In genomic region chr17:74430385-74430705, GRCh38 we compare ENCODE assay signal across 9 cellular contexts. TPM values are rescaled to one million over a fixed set of nuclear protein-coding genes. Genes with fewer than 3 reads are reported as not detected.
DNase-seq lines count a peak whose midpoint lies in the region; ATAC-seq, FAIRE-seq and TF ChIP-seq lines count a peak whose summit lies in the region.
"Had no signal": no experiment of that assay in that cellular context is flagged by ENCODE, and none has a peak within 500 bp of the region (broad histone marks: within the 10 kb centered on the region; RNA-seq: fewer than 3 reads in every experiment).

No MANE protein-coding gene starts in this region.

- peaks cover 18% of the 10 kb centered on the region for H3K4me1 ChIP-seq in iPS DF 6.9 (ENCODE audit: control insufficient read depth, insufficient read depth, low read length)
- peaks cover 50 to 55% of the 10 kb centered on the region in 2 donors for H3K4me1 ChIP-seq in gastrocnemius medialis
- H3K4me1 ChIP-seq: SJCRH30 had no signal

- no peaks in the 10 kb centered on the region; the same call in 1 of the 2 replicates for H3K27me3 ChIP-seq in iPS DF 6.9 (ENCODE audit: control insufficient read depth, insufficient read depth, low read length)
- H3K27me3 ChIP-seq in gastrocnemius medialis = no peaks in the 10 kb centered on the region

- TF ChIP-seq CTCF in gastrocnemius medialis (IDR thresholded peaks at IDR 0.05 in 4 of 5, conservative IDR thresholded peaks at IDR 0.05 in 1 of 5) = no peak

- H3K36me3 ChIP-seq in iPS DF 6.9 (ENCODE audit: control insufficient read depth, insufficient read depth, low read length) (no peaks in the 10 kb centered on the region), gastrocnemius medialis (no peaks in the 10 kb centered on the region)
- H3K36me3 ChIP-seq: SJCRH30 had no signal

- H3K27ac ChIP-seq in iPS DF 6.9 (ENCODE audit: low read length) = no peak overlapping the region
- H3K27ac ChIP-seq in gastrocnemius medialis = peak overlapping the region; percentile 96 to 99 (median 98)
- H3K27ac ChIP-seq: SJCRH30 had no signal

- peak overlapping the region; percentile 84; the same call in 1 of the 2 replicates for H3K4me3 ChIP-seq in iPS DF 6.9 (ENCODE audit: low read length)
- H3K4me3 ChIP-seq in gastrocnemius medialis = peak overlapping the region; percentile 76 to 84 (median 81)
- H3K4me3 ChIP-seq: SJCRH30 had no signal

- DNase-seq in GM19239 (ENCODE audit: insufficient read length, low spot score) (no peak), UCSD-AML1 (lab: John Stamatoyannopoulos, UW; ENCODE audit: unreplicated experiment) (peak; percentile 77), iPS DF 6.9 (ENCODE audit: low read depth, low spot score) (no peak), gastrocnemius medialis (no peak), HPDE6-E6E7 (ENCODE audit: extremely low spot score) (no peak), 8988T (no peak), KG1 (lab: John Stamatoyannopoulos, UW) (no peak)
- DNase-seq in stimulated activated CD4-positive, alpha-beta T cell treated with anti-CD3 and anti-CD28 coated beads, Interleukin-4, amount 100 ng/mL, for 24 hours = no peak
- DNase-seq: SJCRH30 had no signal

- ATAC-seq in gastrocnemius medialis = no peak

- no peaks in the 10 kb centered on the region for H3K9me3 ChIP-seq in iPS DF 6.9 (ENCODE audit: control insufficient read depth, insufficient read depth, low read length)
- no peaks in the 10 kb centered on the region for H3K9me3 ChIP-seq in gastrocnemius medialis
- H3K9me3 ChIP-seq: SJCRH30 had no signal

- no CpG with 5 or more reads among the region's 13 CpGs for WGBS in iPS DF 6.9 (ENCODE audit: insufficient coverage, insufficient read length)

- intact Hi-C loops in gastrocnemius medialis (cut with DNase I; ENCODE audit: low total_unique reads) = no loop called here

- in situ Hi-C loops in gastrocnemius medialis (cut with MboI; ENCODE audit: low sequenced_read_pairs in 4 of 4) = no loop called here

- FAIRE-seq in GM19239 (lab: Jason Lieb, UNC) = peak; percentile 59

- no peak for TF ChIP-seq POLR2A in gastrocnemius medialis (IDR thresholded peaks at IDR 0.05)

RNA-seq across cellular contexts. Expression of gene GPRC5C, which starts 1.5 kb away (rescaled TPM):
- 100 to 1,000 TPM in 3 of 4 donors, 10 to 100 TPM in 1; 80.4 to 138 (median 127) TPM for total RNA-seq in gastrocnemius medialis
- total RNA-seq: SJCRH30 had no signal

RNA-seq across cellular contexts. Expression of gene CD300A, which starts 36.1 kb away (rescaled TPM):
- total RNA-seq in gastrocnemius medialis = 1 to 10 TPM in 2 of 4 donors, not detected in 2; 1.4 to 2.5 TPM
- total RNA-seq: SJCRH30 had no signal
